18 cellular contexts compared by ENCODE assay signal in genomic region chr3:171101982-171102610, GRCh38.
DNase-seq lines count a peak whose midpoint lies in the region; ATAC-seq and TF ChIP-seq lines count a peak whose summit lies in the region.
"Had no signal": no experiment of that assay in that cellular context is flagged by ENCODE, and none has a peak within 500 bp of the region (broad histone marks: within the 10 kb centered on the region; RNA-seq: fewer than 3 reads in every experiment).

No MANE protein-coding gene starts in this region.

- H4K8ac ChIP-seq in mesendoderm (ENCODE audit: low read depth, low read length) = no peak overlapping the region

- H3K18ac ChIP-seq in mesendoderm (ENCODE audit: low read length) = no peak overlapping the region

- no peak overlapping the region for H2BK120ac ChIP-seq in mesendoderm (ENCODE audit: low read depth, low read length)

- H3K4me2 ChIP-seq in mesendoderm (ENCODE audit: low read length) = no peak overlapping the region

- H4K5ac ChIP-seq in mesendoderm (ENCODE audit: low read length) = no peak overlapping the region

- no peaks in the 10 kb centered on the region for H3K79me1 ChIP-seq in mesendoderm (ENCODE audit: low read length)

- H3K27ac ChIP-seq in mesendoderm (ENCODE audit: low read depth, low read length) = no peak overlapping the region
- H3K27ac ChIP-seq: cardiac muscle cell, psoas muscle had no signal

- no peak overlapping the region for H2BK5ac ChIP-seq in mesendoderm (ENCODE audit: low read length)

- no peak overlapping the region for H3K9ac ChIP-seq in mesendoderm (ENCODE audit: low read length)

- no peak overlapping the region for H2AK5ac ChIP-seq in mesendoderm (ENCODE audit: low read length)

- no CpG with 5 or more reads among the region's 2 CpGs for WGBS in mesendoderm (ENCODE audit: extremely low coverage, insufficient coverage, low lambda C conversion rate)

- CTCF ChIA-PET in BJ (lab: Yijun Ruan, JAX) = interaction anchor here (0.6 to 1.0 kb wide), 3 partner anchors 35 to 353 kb away, joined by 3 to 5 read pairs (median 3); no protein-coding TSS in a partner anchor

- no peak overlapping the region for H3K56ac ChIP-seq in mesendoderm (ENCODE audit: low read length)

- H3K36me3 ChIP-seq in BJ (ENCODE audit: control insufficient read depth, insufficient read depth, low read length) (no peaks in the 10 kb centered on the region; the same call in 1 of the 2 replicates), mesendoderm (ENCODE audit: control insufficient read depth, insufficient read depth, low read length) (no peaks in the 10 kb centered on the region)

- H3K23ac ChIP-seq in mesendoderm (ENCODE audit: low read length) = no peak overlapping the region

- no peaks in the 10 kb centered on the region for H3K79me2 ChIP-seq in mesendoderm (ENCODE audit: control insufficient read depth, insufficient read depth, low read length)

- no peak for TF ChIP-seq CTCF in BJ (IDR thresholded peaks at IDR 0.05; ENCODE audit: insufficient read depth, low read depth, low read length)

- H3K4me3 ChIP-seq in BJ (ENCODE audit: low read depth, low read length) = no peak overlapping the region
- H3K4me3 ChIP-seq in mesendoderm (ENCODE audit: low read length) = no peak overlapping the region
- H3K4me3 ChIP-seq: cardiac muscle cell, psoas muscle had no signal

- no peak for ATAC-seq in HG03565 (IDR thresholded peaks at IDR 0.05; ENCODE audit: unreplicated experiment)
- ATAC-seq: activated CD8-positive, alpha-beta memory T cell treated with anti-CD3 and anti-CD28 coated beads, Interleukin-2, amount 10 ng/mL, durations not matched to agents 7 days and 5 days; left lobe of liver had no signal

- H3K4me1 ChIP-seq in mesendoderm (ENCODE audit: control insufficient read depth, low read depth, low read length) = no peaks in the 10 kb centered on the region
- H3K4me1 ChIP-seq: psoas muscle had no signal

- POLR2A ChIA-PET in BJ (lab: Charles Lee) = no interaction called here

- no peak overlapping the region for H3K4ac ChIP-seq in mesendoderm (ENCODE audit: low read depth, low read length)

- no peak overlapping the region for H2BK15ac ChIP-seq in mesendoderm (replicated peaks; ENCODE audit: low read depth)

- H3K27me3 ChIP-seq in BJ (ENCODE audit: control insufficient read depth, insufficient read depth, low read length) (no peaks in the 10 kb centered on the region), mesendoderm (ENCODE audit: insufficient read depth, low read length, poor library complexity) (no peaks in the 10 kb centered on the region)
- H3K27me3 ChIP-seq: cardiac muscle cell had no signal

- peak; percentile 9 for DNase-seq in BJ (ENCODE audit: low read depth)
- peak; percentile 78 for DNase-seq in LHCN-M2 (ENCODE audit: low read depth)
- peak; percentile 59 for DNase-seq in astrocyte of the hippocampus (ENCODE audit: low read depth, low spot score)
- DNase-seq in iris pigment epithelial cell (ENCODE audit: low read depth) = peak; percentile 66
- no peak for DNase-seq in mesendoderm
- no peak for DNase-seq in ureter (ENCODE audit: low spot score)
- DNase-seq in activated gamma-delta T cell treated with Interleukin-2 at 50 U/mL for 16 hours = no peak
- DNase-seq: activated CD4-positive, CD25-positive, alpha-beta regulatory T cell; activated CD8-positive, alpha-beta memory T cell treated with anti-CD3 and anti-CD28 coated beads, Interleukin-2, amount 10 ng/mL, durations not matched to agents 7 days and 5 days; DMS79 treated with DMSO at 0.1 percent for 48 hours; endodermal cell; NCI-H1092 treated with DMSO at 0.1 percent for 48 hours; NCI-H345; psoas muscle; stimulated activated CD4-positive, alpha-beta T cell treated with anti-CD3 and anti-CD28 coated beads, Interleukin-15, amount 100 ng/mL, for 24 hours had no signal

Comparison
In these comparisons a context has a peak if more than half of its experiments do, and no peak if none do; other contexts are left out.
1. DNase-seq: peak in BJ (single experiment), LHCN-M2 (single experiment), astrocyte of the hippocampus (single experiment) and iris pigment epithelial cell (single experiment); none in mesendoderm (single experiment), ureter (single experiment) and activated gamma-delta T cell treated with Interleukin-2 at 50 U/mL for 16 hours (single experiment).